ENCODE assay signal across 13 cellular contexts in the genomic region with DNA sequence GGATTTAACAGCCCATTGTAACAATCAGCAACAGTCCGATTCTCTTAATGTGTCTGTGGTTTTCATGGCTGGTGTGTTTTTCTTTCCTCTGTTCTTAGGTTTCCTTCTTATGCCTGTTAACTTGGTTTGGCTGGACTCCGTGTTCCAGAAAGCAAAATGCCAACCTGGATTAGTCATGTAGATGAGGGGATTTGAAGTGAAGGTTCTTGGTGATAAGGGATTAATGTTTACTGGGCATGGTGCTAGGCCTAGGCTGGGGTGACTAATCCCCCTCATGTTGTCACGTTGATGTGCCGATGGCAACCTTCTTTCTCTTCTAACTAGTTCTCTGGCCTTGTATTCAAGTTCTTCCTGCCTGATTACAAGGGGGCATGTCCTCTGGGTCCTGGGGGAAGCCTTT.
DNase-seq lines count a peak whose midpoint lies in the region; ATAC-seq and TF ChIP-seq lines count a peak whose summit lies in the region.
"Had no signal": no experiment of that assay in that cellular context is flagged by ENCODE, and none has a peak within 500 bp of the region (broad histone marks: within the 10 kb centered on the region; RNA-seq: fewer than 3 reads in every experiment).

No MANE protein-coding gene starts in this region.

- TF ChIP-seq CTCF in dorsolateral prefrontal cortex (IDR thresholded peaks at IDR 0.05 in 54 of 56, conservative IDR thresholded peaks at IDR 0.05 in 2 of 56; ENCODE audit: low read depth in 1 of 56, partially characterized antibody in 56 of 56): no peak
- no peak for TF ChIP-seq CTCF in nephron (IDR thresholded peaks at IDR 0.05; ENCODE audit: unreplicated experiment in 3 of 3)

- H3K4me3 ChIP-seq in dorsolateral prefrontal cortex: no peak overlapping the region
- no peak overlapping the region for H3K4me3 ChIP-seq in mesenchymal stem cell (ENCODE audit: insufficient read depth in 1 of 2, low read depth in 1 of 2, low read length in 2 of 2)

- H3K9ac ChIP-seq in mesenchymal stem cell (ENCODE audit: low read length): no peak overlapping the region

- H3K14ac ChIP-seq in mesenchymal stem cell (ENCODE audit: low read length in 2 of 2): no peak overlapping the region

- ATAC-seq in natural killer cell treated with Interleukin-12 subunit alpha and Interleukin-12 subunit beta and Interleukin-15 and Interleukin-18, amount 100 ng/mL, for 72 hours: no peak
- no peak for ATAC-seq in GM21423 (IDR thresholded peaks at IDR 0.05; ENCODE audit: unreplicated experiment)
- ATAC-seq: activated T-cell treated with anti-CD3 and anti-CD28 coated beads, Interleukin-2, amount 50 U/mL, for 4 hours; naive thymus-derived CD4-positive, alpha-beta T cell had no signal

- no peak overlapping the region for H3K4me2 ChIP-seq in mesenchymal stem cell (ENCODE audit: low read length, poor library complexity, severe bottlenecking)

- peak; percentile 93 for DNase-seq in A172 (ENCODE audit: low spot score)
- DNase-seq in NCI-H82 treated with DMSO at 0.1 percent for 48 hours (lab: John Stamatoyannopoulos, UW; ENCODE audit: unreplicated experiment): peak; percentile 12
- no peak for DNase-seq in dorsolateral prefrontal cortex
- no peak for DNase-seq in natural killer cell treated with Interleukin-12 subunit alpha and Interleukin-12 subunit beta and Interleukin-15 and Interleukin-18, amount 100 ng/mL, for 72 hours (ENCODE audit: low spot score)
- DNase-seq in mesenchymal stem cell: no peak
- no peak for DNase-seq in stimulated activated CD4-positive, alpha-beta T cell treated with anti-CD3 and anti-CD28 coated beads, Interleukin-4, amount 100 ng/mL, for 24 hours
- DNase-seq: activated T-cell treated with anti-CD3 and anti-CD28 coated beads, Interleukin-2, amount 50 U/mL, for 4 hours; naive thymus-derived CD4-positive, alpha-beta T cell; NCI-H1930; OCI-M1; stimulated activated CD4-positive, alpha-beta T cell treated with anti-CD3 and anti-CD28 coated beads, Interleukin-1b, Interleukin-23, amount 100 ng/mL, for 48 hours had no signal

- no peak overlapping the region for H3K4me3 Mint-ChIP-seq in nephron
- no peak overlapping the region for H3K4me3 Mint-ChIP-seq in natural killer cell treated with Interleukin-12 subunit alpha and Interleukin-12 subunit beta and Interleukin-15 and Interleukin-18, amount 100 ng/mL, for 72 hours
- H3K4me3 Mint-ChIP-seq: activated T-cell treated with anti-CD3 and anti-CD28 coated beads, Interleukin-2, amount 50 U/mL, for 4 hours; naive thymus-derived CD4-positive, alpha-beta T cell had no signal

- no peak overlapping the region for H4K91ac ChIP-seq in mesenchymal stem cell (ENCODE audit: low read length)

- WGBS in mesenchymal stem cell: 70% methylated on average over 2 of the region's 4 CpGs

- H3K27ac ChIP-seq in dorsolateral prefrontal cortex (peak overlapping the region in 53 of 59 donors; percentile 1 to 88 (median 66)), mesenchymal stem cell (ENCODE audit: low read length, poor library complexity, severe bottlenecking) (no peak overlapping the region)

- H3K27ac Mint-ChIP-seq in nephron: peak overlapping the region in 2 of 3 experiments; percentile 32 to 64
- no peak overlapping the region for H3K27ac Mint-ChIP-seq in natural killer cell treated with Interleukin-12 subunit alpha and Interleukin-12 subunit beta and Interleukin-15 and Interleukin-18, amount 100 ng/mL, for 72 hours
- H3K27ac Mint-ChIP-seq: naive thymus-derived CD4-positive, alpha-beta T cell had no signal

- H4K8ac ChIP-seq in mesenchymal stem cell (ENCODE audit: low read length): no peak overlapping the region

- no peaks in the 10 kb centered on the region for H3K36me3 Mint-ChIP-seq in nephron (ENCODE audit: low read depth)
- no peaks in the 10 kb centered on the region for H3K36me3 Mint-ChIP-seq in natural killer cell treated with Interleukin-12 subunit alpha and Interleukin-12 subunit beta and Interleukin-15 and Interleukin-18, amount 100 ng/mL, for 72 hours

- no peak overlapping the region for H2BK12ac ChIP-seq in mesenchymal stem cell (ENCODE audit: low read length in 2 of 2)

- no peaks in the 10 kb centered on the region for H3K79me1 ChIP-seq in mesenchymal stem cell (replicated peaks; ENCODE audit: low read length, poor library complexity, severe bottlenecking)

- H3K23ac ChIP-seq in mesenchymal stem cell (ENCODE audit: low read length in 2 of 2): no peak overlapping the region

- no peak overlapping the region for H2AK5ac ChIP-seq in mesenchymal stem cell (ENCODE audit: low read length, severe bottlenecking)

- no peak overlapping the region for H2BK15ac ChIP-seq in mesenchymal stem cell (ENCODE audit: low read depth, poor library complexity, severe bottlenecking)

- H3K36me3 ChIP-seq in mesenchymal stem cell (ENCODE audit: control insufficient read depth in 1 of 2, insufficient read depth in 2 of 2, low read depth in 1 of 2, low read length in 2 of 2): no peaks in the 10 kb centered on the region

- H3K18ac ChIP-seq in mesenchymal stem cell (ENCODE audit: low read depth in 1 of 2, low read length in 2 of 2): no peak overlapping the region

- no peak overlapping the region for H2BK5ac ChIP-seq in mesenchymal stem cell (ENCODE audit: low read depth, low read length, poor library complexity, severe bottlenecking)

- peaks cover 55% of the 10 kb centered on the region for H3K4me1 Mint-ChIP-seq in nephron
- peaks cover 0 to 5% of the 10 kb centered on the region in 2 donors for H3K4me1 Mint-ChIP-seq in natural killer cell treated with Interleukin-12 subunit alpha and Interleukin-12 subunit beta and Interleukin-15 and Interleukin-18, amount 100 ng/mL, for 72 hours (ENCODE audit: low read depth in 2 of 2)

- H3K4me1 ChIP-seq in mesenchymal stem cell (ENCODE audit: control insufficient read depth, insufficient read depth, low read depth, low read length): no peaks in the 10 kb centered on the region

- H3K27me3 ChIP-seq in dorsolateral prefrontal cortex (peaks cover 0 to 57% (median 8%) of the 10 kb centered on the region in 45 donors), mesenchymal stem cell (ENCODE audit: control insufficient read depth in 1 of 2, insufficient read depth in 1 of 2, low read length in 2 of 2) (peaks cover 0 to 29% of the 10 kb centered on the region in 2 experiments)

- intact Hi-C loops in dorsolateral prefrontal cortex (cut with DNase I): no loop called here

- H3K27me3 Mint-ChIP-seq in nephron (ENCODE audit: low read depth): no peaks in the 10 kb centered on the region
- peaks cover 27 to 31% of the 10 kb centered on the region in 2 donors for H3K27me3 Mint-ChIP-seq in natural killer cell treated with Interleukin-12 subunit alpha and Interleukin-12 subunit beta and Interleukin-15 and Interleukin-18, amount 100 ng/mL, for 72 hours

- H3K9me3 ChIP-seq in mesenchymal stem cell (ENCODE audit: control insufficient read depth, low read length): no peaks in the 10 kb centered on the region

- no peak overlapping the region for H3K4ac ChIP-seq in mesenchymal stem cell (ENCODE audit: low read depth in 1 of 2, low read length in 2 of 2)

- H2AFZ ChIP-seq in mesenchymal stem cell (ENCODE audit: low read depth, low read length): no peak overlapping the region

- H3K9me3 Mint-ChIP-seq in nephron: no peaks in the 10 kb centered on the region
- no peaks in the 10 kb centered on the region for H3K9me3 Mint-ChIP-seq in natural killer cell treated with Interleukin-12 subunit alpha and Interleukin-12 subunit beta and Interleukin-15 and Interleukin-18, amount 100 ng/mL, for 72 hours
- H3K9me3 Mint-ChIP-seq: activated T-cell treated with anti-CD3 and anti-CD28 coated beads, Interleukin-2, amount 50 U/mL, for 4 hours had no signal

- H2BK120ac ChIP-seq in mesenchymal stem cell (ENCODE audit: low read depth, low read length): no peak overlapping the region

Comparison
In these comparisons a context has a peak if more than half of its experiments do, and no peak if none do; other contexts are left out.
1. DNase-seq: peak in A172 (single experiment) and NCI-H82 treated with DMSO at 0.1 percent for 48 hours (single experiment); none in dorsolateral prefrontal cortex (0 of 10), natural killer cell treated with Interleukin-12 subunit alpha and Interleukin-12 subunit beta and Interleukin-15 and Interleukin-18, amount 100 ng/mL, for 72 hours (single experiment), mesenchymal stem cell (single experiment) and stimulated activated CD4-positive, alpha-beta T cell treated with anti-CD3 and anti-CD28 coated beads, Interleukin-4, amount 100 ng/mL, for 24 hours (single experiment).
2. H3K27ac Mint-ChIP-seq: peak in nephron (2 of 3); none in natural killer cell treated with Interleukin-12 subunit alpha and Interleukin-12 subunit beta and Interleukin-15 and Interleukin-18, amount 100 ng/mL, for 72 hours (0 of 2).